Comparison of ENCODE assay signal across 9 cellular contexts in genomic region chr17:4881761-4882555, GRCh38. TPM values are rescaled to one million over a fixed set of nuclear protein-coding genes. Genes with fewer than 3 reads are reported as not detected.
DNase-seq lines count a peak whose midpoint lies in the region; ATAC-seq, FAIRE-seq and TF ChIP-seq lines count a peak whose summit lies in the region.
"Had no signal": no experiment of that assay in that cellular context is flagged by ENCODE, and none has a peak within 500 bp of the region (broad histone marks: within the 10 kb centered on the region; RNA-seq: fewer than 3 reads in every experiment).

No MANE protein-coding gene starts in this region.

- no peak overlapping the region for H3K27ac ChIP-seq in DOHH2 (ENCODE audit: low read depth, low read length)

- H3K79me2 ChIP-seq in DOHH2 (ENCODE audit: control insufficient read depth, low read length): no peaks in the 10 kb centered on the region
- H3K79me2 ChIP-seq in Loucy (ENCODE audit: insufficient read depth, low read length): no peaks in the 10 kb centered on the region

- no peak for FAIRE-seq in bronchial epithelial cell (lab: Jason Lieb, UNC)

- no peaks in the 10 kb centered on the region for H3K9me2 ChIP-seq in DOHH2 (replicated peaks; ENCODE audit: control insufficient read depth, low read length)
- H3K9me2 ChIP-seq in Loucy (replicated peaks; ENCODE audit: low read depth, low read length): no peaks in the 10 kb centered on the region

- H3K4me3 ChIP-seq in DOHH2 (ENCODE audit: low read length) (no peak overlapping the region), Loucy (ENCODE audit: low read length, poor library complexity, severe bottlenecking) (no peak overlapping the region), bronchial epithelial cell (ENCODE audit: low read depth, low read length) (no peak overlapping the region)

- H3K36me3 ChIP-seq in DOHH2 (ENCODE audit: control insufficient read depth, low read length): peaks cover 17% of the 10 kb centered on the region; the same call in 1 of the 2 replicates
- peaks cover 49% of the 10 kb centered on the region; the same call in 1 of the 2 replicates for H3K36me3 ChIP-seq in Loucy (ENCODE audit: insufficient read depth, low read length)
- H3K36me3 ChIP-seq in bronchial epithelial cell (ENCODE audit: control insufficient read depth, insufficient read depth, low read length): peaks cover 65% of the 10 kb centered on the region

- H3K27me3 ChIP-seq in DOHH2 (ENCODE audit: control insufficient read depth, low read length) (no peaks in the 10 kb centered on the region), Loucy (ENCODE audit: insufficient read depth, low read length, poor library complexity, severe bottlenecking) (no peaks in the 10 kb centered on the region), bronchial epithelial cell (ENCODE audit: control insufficient read depth, insufficient read depth, low read length) (no peaks in the 10 kb centered on the region)

- peak; percentile 85 for DNase-seq in WTC11 (ENCODE audit: low spot score)
- peak; percentile 69 for DNase-seq in bronchial epithelial cell (ENCODE audit: low read depth)
- peak in 1 of 2 donors; percentile 81 for DNase-seq in left colon
- DNase-seq in stimulated activated CD4-positive, alpha-beta T cell treated with anti-CD3 and anti-CD28 coated beads, TNF-alpha, amount 100 ng/mL, for 1 hour (ENCODE audit: low read depth in 3 of 3, low spot score in 1 of 3): peak in 2 of 3 donors; percentile 46 to 61

- POLR2A ChIA-PET in WTC11 (lab: Charles Lee): no interaction called here

- H3K9me3 Mint-ChIP-seq in WTC11: no peaks in the 10 kb centered on the region

- no peak overlapping the region for H2AFZ ChIP-seq in Loucy (ENCODE audit: low read length)

- no peak overlapping the region for H3K9ac ChIP-seq in Loucy (ENCODE audit: low read depth, low read length, poor library complexity, severe bottlenecking)

- CTCF ChIA-PET in WTC11 (lab: Charles Lee): interaction anchor here (0.7 to 1.7 kb wide), 7 partner anchors 9 to 179 kb away, joined by 3 to 6 read pairs (median 4); no protein-coding TSS in a partner anchor

- H3K4me2 ChIP-seq in DOHH2 (ENCODE audit: low read length) (no peak overlapping the region), Loucy (ENCODE audit: low read depth, low read length, poor library complexity, severe bottlenecking) (no peak overlapping the region)

- H3K36me3 Mint-ChIP-seq in WTC11: peaks cover 21% of the 10 kb centered on the region

- peak; percentile 96 for ATAC-seq in WTC11
- peak; percentile 94 for ATAC-seq in left colon
- ATAC-seq in GM18867 (IDR thresholded peaks at IDR 0.05; ENCODE audit: unreplicated experiment): no peak
- ATAC-seq in GM21619 (IDR thresholded peaks at IDR 0.05; ENCODE audit: unreplicated experiment): no peak

- no peak overlapping the region for H3K4me3 Mint-ChIP-seq in WTC11

- H3K4me1 ChIP-seq in DOHH2 (ENCODE audit: control insufficient read depth, low read length) (peaks cover 8% of the 10 kb centered on the region), Loucy (ENCODE audit: insufficient read depth, low read length, poor library complexity, severe bottlenecking) (no peaks in the 10 kb centered on the region)

- H3K27ac Mint-ChIP-seq in WTC11: peak overlapping the region; percentile 83

- intact Hi-C loops in left colon (cut with DNase I, micrococcal nuclease): loop anchor here (10.0 kb wide), 2 partner anchors 97 to 177 kb away; partner anchors contain the start of genes GLTPD2 (in 1 of the 2), PELP1 (in 1 of the 2) and VMO1 (in 1 of the 2)

- peaks cover 13% of the 10 kb centered on the region for H3K4me1 Mint-ChIP-seq in WTC11

- no peaks in the 10 kb centered on the region for H3K9me3 ChIP-seq in DOHH2 (ENCODE audit: control insufficient read depth, insufficient read depth, low read length)
- H3K9me3 ChIP-seq in Loucy (ENCODE audit: insufficient read depth, low read depth, low read length): no peaks in the 10 kb centered on the region

- TF ChIP-seq CTCF in DOHH2 (IDR thresholded peaks at IDR 0.05; ENCODE audit: low read depth, low read length, poor library complexity, severe bottlenecking): peak; percentile 96
- TF ChIP-seq CTCF in Loucy (conservative IDR thresholded peaks at IDR 0.05; ENCODE audit: low read length): peak; percentile 90
- peak; percentile 81 for TF ChIP-seq CTCF in WTC11 (IDR thresholded peaks at IDR 0.05)
- TF ChIP-seq CTCF in bronchial epithelial cell (IDR thresholded peaks at IDR 0.05; ENCODE audit: insufficient read depth, low read length, severe bottlenecking): peak; percentile 93

- H3F3A ChIP-seq in DOHH2 (ENCODE audit: control insufficient read depth, insufficient read depth) (no peaks in the 10 kb centered on the region), Loucy (ENCODE audit: low read depth) (no peaks in the 10 kb centered on the region)

- 0 out of 2 replicates have a peak, but pooled peaks cover 2% of the 10 kb centered on the region for H4K20me1 ChIP-seq in DOHH2 (ENCODE audit: control insufficient read depth, insufficient read depth, low read depth, low read length)
- H4K20me1 ChIP-seq in Loucy (ENCODE audit: insufficient read depth, low read length, poor library complexity, severe bottlenecking): no peaks in the 10 kb centered on the region

- no peaks in the 10 kb centered on the region for H3K27me3 Mint-ChIP-seq in WTC11 (ENCODE audit: low read depth)

TF ChIP-seq in WTC11, 78 proteins besides CTCF, POLR2A, EP300 and RAD21:
- TF ChIP-seq, protein P1, sequence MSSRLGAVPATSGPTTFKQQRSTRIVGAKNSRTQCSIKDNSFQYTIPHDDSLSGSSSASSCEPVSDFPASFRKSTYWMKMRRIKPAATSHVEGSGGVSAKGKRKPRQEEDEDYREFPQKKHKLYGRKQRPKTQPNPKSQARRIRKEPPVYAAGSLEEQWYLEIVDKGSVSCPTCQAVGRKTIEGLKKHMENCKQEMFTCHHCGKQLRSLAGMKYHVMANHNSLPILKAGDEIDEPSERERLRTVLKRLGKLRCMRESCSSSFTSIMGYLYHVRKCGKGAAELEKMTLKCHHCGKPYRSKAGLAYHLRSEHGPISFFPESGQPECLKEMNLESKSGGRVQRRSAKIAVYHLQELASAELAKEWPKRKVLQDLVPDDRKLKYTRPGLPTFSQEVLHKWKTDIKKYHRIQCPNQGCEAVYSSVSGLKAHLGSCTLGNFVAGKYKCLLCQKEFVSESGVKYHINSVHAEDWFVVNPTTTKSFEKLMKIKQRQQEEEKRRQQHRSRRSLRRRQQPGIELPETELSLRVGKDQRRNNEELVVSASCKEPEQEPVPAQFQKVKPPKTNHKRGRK (CRISPR knock-in tag; IDR thresholded peaks at IDR 0.05; ENCODE audit: borderline replicate concordance): no peak
- no peak for TF ChIP-seq ZNF317 (CRISPR knock-in tag; IDR thresholded peaks at IDR 0.05; ENCODE audit: borderline replicate concordance, low read depth)

RNA-seq across cellular contexts. Expression of gene C17orf107, which starts 17.4 kb away (rescaled TPM):
- 8.2 to 8.7 TPM (median 8.7 TPM) in 3 replicates for total RNA-seq in WTC11 (2021)
- total RNA-seq in bronchial epithelial cell: 5.5 and 8.3 TPM in 2 replicates
- total RNA-seq in left colon: 1 to 10 TPM; 1.3 to 1.8 TPM

RNA-seq across cellular contexts. Expression of gene CHRNE, which starts 20.9 kb away (rescaled TPM):
- 0.64 to 0.78 TPM (median 0.70 TPM) in 3 replicates for total RNA-seq in WTC11 (2021)
- 0.13 and 0.79 TPM in 2 replicates for total RNA-seq in bronchial epithelial cell
- under 1 TPM; 0.43 to 0.81 TPM for total RNA-seq in left colon

RNA-seq across cellular contexts. Expression of gene MINK1, which starts 48.8 kb away (rescaled TPM):
- 92.1 to 105 TPM (median 96.2 TPM) in 3 replicates for total RNA-seq in WTC11 (2021)
- total RNA-seq in bronchial epithelial cell: 58.4 and 91.7 TPM in 2 replicates
- total RNA-seq in left colon: 100 to 1,000 TPM; 193 to 205 TPM

RNA-seq across cellular contexts. Expression of gene GP1BA, which starts 50.1 kb away (rescaled TPM):
- total RNA-seq in WTC11 (2021) (not detected in 3 replicates), bronchial epithelial cell (not detected in 2 replicates), left colon (not detected)
- total RNA-seq: T-helper 2 cell treated with Interferon-gamma antibody and Interleukin-4, amounts not matched to agents 100 ng/mL and 5 ng/mL, for 36 hours had no signal

RNA-seq across cellular contexts. Expression of gene SLC25A11, which starts 57.9 kb away (rescaled TPM):
- total RNA-seq in WTC11 (2021) (73.7 to 83.3 TPM (median 76.8 TPM) in 3 replicates), bronchial epithelial cell (51.6 and 71.8 TPM in 2 replicates), left colon (10 to 100 TPM; 77.5 to 90.0 TPM)

Comparison
In these comparisons a context has a peak if more than half of its experiments do, and no peak if none do; other contexts are left out.
1. ATAC-seq: peak in WTC11 (single experiment) and left colon (single experiment); none in GM18867 (single experiment) and GM21619 (single experiment).
2. Peak in every context shown above with its lines, with median percentiles within 50 percentile points of each other: CTCF ChIP-seq.